ENCODE assay signal across 9 cellular contexts in genomic region chr11:123083623-123084029, GRCh38. TPM values are rescaled to one million over a fixed set of nuclear protein-coding genes. Genes with fewer than 3 reads are reported as not detected.
A peak's percentile ranks its signal among the peaks of the same experiment; 100 is the strongest.
DNase-seq lines count a peak whose midpoint lies in the region; ATAC-seq, FAIRE-seq and TF ChIP-seq lines count a peak whose summit lies in the region.
"Had no signal": no experiment of that assay in that cellular context is flagged by ENCODE, and none has a peak within 500 bp of the region (broad histone marks: within the 10 kb centered on the region; RNA-seq: fewer than 3 reads in every experiment).

No MANE protein-coding gene starts in this region.

- no peaks in the 10 kb centered on the region for H3K9me3 ChIP-seq in HepG2 (ENCODE audit: low read length)

- TF ChIP-seq RAD21 in HepG2 (CRISPR knock-in tag; IDR thresholded peaks at IDR 0.05), result no peak

- no peak for TF ChIP-seq POLR2A in HepG2 (IDR thresholded peaks at IDR 0.05; ENCODE audit: insufficient read depth in 1 of 2, low read depth in 2 of 2, low read length in 2 of 2)

- no peaks in the 10 kb centered on the region for H3K27me3 ChIP-seq in HepG2 (ENCODE audit: control insufficient read depth in 1 of 2, insufficient read depth in 2 of 2, low read length in 2 of 2)

- FAIRE-seq in HepG2 (lab: Jason Lieb, UNC), result peak; percentile 37
- FAIRE-seq: GM18507 had no signal

- no peak for TF ChIP-seq CTCF in LNCaP clone FGC (IDR thresholded peaks at IDR 0.05; ENCODE audit: control insufficient read depth, extremely low read depth, insufficient read depth)
- TF ChIP-seq CTCF in cardiac fibroblast (IDR thresholded peaks at IDR 0.05; ENCODE audit: low read depth, low read length), result no peak
- no peak for TF ChIP-seq CTCF in HepG2 (CRISPR knock-in tag; IDR thresholded peaks at IDR 0.05)
- no peak for TF ChIP-seq CTCF in GM10248 (IDR thresholded peaks at IDR 0.05; ENCODE audit: control extremely low read depth, extremely low read depth, low read depth, missing control alignments)

- no peak overlapping the region for H2AFZ ChIP-seq in HepG2 (ENCODE audit: low read length)

- peaks cover 7% of the 10 kb centered on the region; the same call in 1 of the 2 replicates for H3K4me1 ChIP-seq in HepG2 (ENCODE audit: insufficient read depth, low read length)

- H3K79me2 ChIP-seq in HepG2 (ENCODE audit: insufficient read depth, low read length), result no peaks in the 10 kb centered on the region

- no peak overlapping the region for H3K9ac ChIP-seq in HepG2 (ENCODE audit: insufficient read depth, low read depth, low read length)

- H3K36me3 ChIP-seq in HepG2 (replicated peaks in 1 of 2; ENCODE audit: control insufficient read depth in 1 of 2, insufficient read depth in 2 of 2, low read length in 2 of 2), result no peaks in the 10 kb centered on the region

- BruUV-seq in HepG2 (replicated peaks; lab: Mats Ljungman, UMichigan), result no TSS peak

- DNase-seq in Ammon's horn (ENCODE audit: low spot score) (peak; percentile 46), LNCaP clone FGC (ENCODE audit: low read depth) (peak; percentile 93), T1000 (lab: John Stamatoyannopoulos, UW) (peak; percentile 76), cardiac fibroblast (ENCODE audit: low read depth in 2 of 2) (peak; percentile 99), HepG2 (ENCODE audit: low spot score) (peak; percentile 65), NCI-H128 (lab: John Stamatoyannopoulos, UW; ENCODE audit: unreplicated experiment) (no peak), GM10248 (ENCODE audit: extremely low spot score) (no peak)
- peak; percentile 42 for DNase-seq in stimulated activated CD8-positive, alpha-beta memory T cell treated with anti-CD3 and anti-CD28 coated beads, Interleukin-12 subunit alpha, Interleukin-12 subunit beta, amount 100 ng/mL, for 1 hour (ENCODE audit: low read depth)

- ATAC-seq in HepG2, result peak; percentile 48; the same call in 2 of the 3 replicates

- H3K27ac ChIP-seq in HepG2 (ENCODE audit: extremely low read length, insufficient read depth, low read length), result no peak overlapping the region

- no peaks in the 10 kb centered on the region for H4K20me1 ChIP-seq in HepG2 (ENCODE audit: insufficient read depth, low read length)

- 43% methylated on average over 2 of the region's 4 CpGs for WGBS in HepG2 (ENCODE audit: low lambda C conversion rate)

- in situ Hi-C loops in HepG2 (cut with HindIII; ENCODE audit: extremely low pct_ligation_motif_present, low pct_unique_long_range_greater_than_20kb), result no loop called here

- H3K4me2 ChIP-seq in HepG2 (ENCODE audit: low read depth, low read length), result no peak overlapping the region

- no peak for TF ChIP-seq EP300 in HepG2 (IDR thresholded peaks at IDR 0.05; ENCODE audit: low read depth in 2 of 2, low read length in 2 of 2)
- no peak for TF ChIP-seq EP300 in HepG2 (CRISPR knock-in tag; IDR thresholded peaks at IDR 0.05; ENCODE audit: borderline replicate concordance)

- CTCF ChIA-PET in HepG2 (lab: Yijun Ruan, JAX; ENCODE audit: low intra/inter-chr PET ratio, low total read pairs) (no interaction called here), GM10248 (lab: Yijun Ruan, JAX) (interaction anchor here (1.7 kb wide), 1 partner anchor 20 kb away, joined by 5 read pairs; no protein-coding TSS in a partner anchor)

- no peak overlapping the region for H3K4me3 ChIP-seq in LNCaP clone FGC (ENCODE audit: low read depth, low read length)
- no peak overlapping the region for H3K4me3 ChIP-seq in cardiac fibroblast (replicated peaks in 1 of 2; ENCODE audit: low read depth in 2 of 2, low read length in 2 of 2)
- no peak overlapping the region for H3K4me3 ChIP-seq in HepG2 (replicated peaks in 1 of 3; ENCODE audit: insufficient read depth in 1 of 3, low read depth in 2 of 3, low read length in 3 of 3)

- POLR2A ChIA-PET in HepG2 (lab: Yijun Ruan, JAX) (interaction anchor here (1.2 to 5.3 kb wide), 2 partner anchors 20 to 22 kb away, joined by 3 to 20 read pairs; partner anchors contain the start of gene HSPA8), GM10248 (lab: Yijun Ruan, JAX) (interaction anchor here (0.7 kb wide), 1 partner anchor 21 kb away, joined by 5 read pairs; the partner anchor contains the start of gene HSPA8)

- intact Hi-C loops in HepG2 (cut with micrococcal nuclease; ENCODE audit: unreplicated experiment), result no loop called here

TF ChIP-seq in HepG2, 621 proteins besides CTCF, POLR2A, EP300 and RAD21 (continues in another document):
- peak; percentile 57; the same call in 1 of the 2 replicates for TF ChIP-seq FOSL1 (CRISPR knock-in tag; IDR thresholded peaks at IDR 0.05; ENCODE audit: borderline replicate concordance)
- TF ChIP-seq, protein P1, sequence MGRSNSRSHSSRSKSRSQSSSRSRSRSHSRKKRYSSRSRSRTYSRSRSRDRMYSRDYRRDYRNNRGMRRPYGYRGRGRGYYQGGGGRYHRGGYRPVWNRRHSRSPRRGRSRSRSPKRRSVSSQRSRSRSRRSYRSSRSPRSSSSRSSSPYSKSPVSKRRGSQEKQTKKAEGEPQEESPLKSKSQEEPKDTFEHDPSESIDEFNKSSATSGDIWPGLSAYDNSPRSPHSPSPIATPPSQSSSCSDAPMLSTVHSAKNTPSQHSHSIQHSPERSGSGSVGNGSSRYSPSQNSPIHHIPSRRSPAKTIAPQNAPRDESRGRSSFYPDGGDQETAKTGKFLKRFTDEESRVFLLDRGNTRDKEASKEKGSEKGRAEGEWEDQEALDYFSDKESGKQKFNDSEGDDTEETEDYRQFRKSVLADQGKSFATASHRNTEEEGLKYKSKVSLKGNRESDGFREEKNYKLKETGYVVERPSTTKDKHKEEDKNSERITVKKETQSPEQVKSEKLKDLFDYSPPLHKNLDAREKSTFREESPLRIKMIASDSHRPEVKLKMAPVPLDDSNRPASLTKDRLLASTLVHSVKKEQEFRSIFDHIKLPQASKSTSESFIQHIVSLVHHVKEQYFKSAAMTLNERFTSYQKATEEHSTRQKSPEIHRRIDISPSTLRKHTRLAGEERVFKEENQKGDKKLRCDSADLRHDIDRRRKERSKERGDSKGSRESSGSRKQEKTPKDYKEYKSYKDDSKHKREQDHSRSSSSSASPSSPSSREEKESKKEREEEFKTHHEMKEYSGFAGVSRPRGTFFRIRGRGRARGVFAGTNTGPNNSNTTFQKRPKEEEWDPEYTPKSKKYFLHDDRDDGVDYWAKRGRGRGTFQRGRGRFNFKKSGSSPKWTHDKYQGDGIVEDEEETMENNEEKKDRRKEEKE (IDR thresholded peaks at IDR 0.05), result no peak
- TF ChIP-seq MYC (CRISPR knock-in tag; IDR thresholded peaks at IDR 0.05; ENCODE audit: borderline replicate concordance), result no peak
- TF ChIP-seq, protein P2, sequence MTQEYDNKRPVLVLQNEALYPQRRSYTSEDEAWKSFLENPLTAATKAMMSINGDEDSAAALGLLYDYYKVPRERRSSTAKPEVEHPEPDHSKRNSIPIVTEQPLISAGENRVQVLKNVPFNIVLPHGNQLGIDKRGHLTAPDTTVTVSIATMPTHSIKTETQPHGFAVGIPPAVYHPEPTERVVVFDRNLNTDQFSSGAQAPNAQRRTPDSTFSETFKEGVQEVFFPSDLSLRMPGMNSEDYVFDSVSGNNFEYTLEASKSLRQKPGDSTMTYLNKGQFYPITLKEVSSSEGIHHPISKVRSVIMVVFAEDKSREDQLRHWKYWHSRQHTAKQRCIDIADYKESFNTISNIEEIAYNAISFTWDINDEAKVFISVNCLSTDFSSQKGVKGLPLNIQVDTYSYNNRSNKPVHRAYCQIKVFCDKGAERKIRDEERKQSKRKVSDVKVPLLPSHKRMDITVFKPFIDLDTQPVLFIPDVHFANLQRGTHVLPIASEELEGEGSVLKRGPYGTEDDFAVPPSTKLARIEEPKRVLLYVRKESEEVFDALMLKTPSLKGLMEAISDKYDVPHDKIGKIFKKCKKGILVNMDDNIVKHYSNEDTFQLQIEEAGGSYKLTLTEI (CRISPR knock-in tag; conservative IDR thresholded peaks at IDR 0.05), result no peak
- no peak for TF ChIP-seq KDM3A (CRISPR knock-in tag; IDR thresholded peaks at IDR 0.05; ENCODE audit: low read depth)
- peak; percentile 95 for TF ChIP-seq FOSL2 (CRISPR knock-in tag; IDR thresholded peaks at IDR 0.05)
- TF ChIP-seq ZNF253 (CRISPR knock-in tag; IDR thresholded peaks at IDR 0.05; ENCODE audit: borderline replicate concordance), result no peak
- TF ChIP-seq SRSF9 (IDR thresholded peaks at IDR 0.05; ENCODE audit: borderline replicate concordance, insufficient read depth, low read depth, low read length, poor library complexity, severe bottlenecking), result no peak
- TF ChIP-seq RFX1 (IDR thresholded peaks at IDR 0.05), result peak; percentile 52; the same call in 1 of the 2 replicates
- no peak for TF ChIP-seq PLRG1 (conservative IDR thresholded peaks at IDR 0.05)
- TF ChIP-seq JUND (CRISPR knock-in tag; IDR thresholded peaks at IDR 0.05), result peak; percentile 83
- no peak for TF ChIP-seq ZBTB20 (CRISPR knock-in tag; IDR thresholded peaks at IDR 0.05; ENCODE audit: borderline replicate concordance, low read depth)
- TF ChIP-seq ZNF878 (CRISPR knock-in tag; IDR thresholded peaks at IDR 0.05), result no peak
- TF ChIP-seq ELF3 (CRISPR knock-in tag; IDR thresholded peaks at IDR 0.05), result peak; percentile 70

RNA-seq across cellular contexts. Expression of gene HSPA8, which starts 21.7 kb away (rescaled TPM):
- 2,151 and 3,620 TPM in 2 replicates for total RNA-seq in HepG2 (2016; rRNA removed; fragmentation: Illumina TruSeq; extraction: Trizol)
- total RNA-seq in HepG2 (2016; cell fraction: cytosol; rRNA removed; fragmentation: Illumina TruSeq; extraction: Trizol; ENCODE audit: low read depth), result 366 and 430 TPM in 2 replicates
- 2,108 and 3,479 TPM in 2 replicates for total RNA-seq in HepG2 (2016; cell fraction: insoluble cytoplasmic fraction; rRNA removed; fragmentation: Illumina TruSeq; extraction: Trizol)
- 740 and 955 TPM in 2 replicates for total RNA-seq in HepG2 (2016; cell fraction: membrane; rRNA removed; fragmentation: Illumina TruSeq; extraction: Trizol)
- 1,052 and 1,130 TPM in 2 replicates for total RNA-seq in HepG2 (2016; cell fraction: nucleus; rRNA removed; fragmentation: Illumina TruSeq; extraction: Trizol)
- polyA plus RNA-seq in HepG2 (2011; rRNA removed), result 861 and 936 TPM in 2 replicates
- polyA plus RNA-seq in HepG2 (2011; cell fraction: cytosol; rRNA removed), result 673 and 943 TPM in 2 replicates
- polyA plus RNA-seq in HepG2 (2011; cell fraction: nucleus; rRNA removed), result 372 and 521 TPM in 2 replicates
- 489 and 1,055 TPM in 2 replicates for polyA plus RNA-seq in HepG2 (2012)
- polyA plus RNA-seq in HepG2 (2016; cell fraction: cytosol; fragmentation: Illumina TruSeq; extraction: Trizol; ENCODE audit: low read depth), result 213 and 256 TPM in 2 replicates
- 2,308 and 2,340 TPM in 2 replicates for polyA plus RNA-seq in HepG2 (2016; cell fraction: insoluble cytoplasmic fraction; fragmentation: Illumina TruSeq; extraction: Trizol; ENCODE audit: low read depth)
- 393 and 523 TPM in 2 replicates for polyA plus RNA-seq in HepG2 (2016; cell fraction: membrane; fragmentation: Illumina TruSeq; extraction: Trizol; ENCODE audit: low read depth)
- 951 and 981 TPM in 2 replicates for polyA plus RNA-seq in HepG2 (2016; cell fraction: nucleus; fragmentation: Illumina TruSeq; extraction: Trizol; ENCODE audit: insufficient read depth, low read depth)
- polyA minus RNA-seq in HepG2 (2011; rRNA and poly(A)+ RNA removed; ENCODE audit: low replicate concordance), result 1,530 and 5,645 TPM in 2 replicates
- 512 and 637 TPM in 2 replicates for polyA minus RNA-seq in HepG2 (2011; cell fraction: cytosol; rRNA and poly(A)+ RNA removed)
- polyA minus RNA-seq in HepG2 (2011; cell fraction: nucleus; rRNA and poly(A)+ RNA removed), result 410 and 759 TPM in 2 replicates

Comparison
In these comparisons a context has a peak if more than half of its experiments do, and no peak if none do; other contexts are left out.
1. DNase-seq: peak in Ammon's horn (single experiment), LNCaP clone FGC (single experiment), T1000 (single experiment), cardiac fibroblast (2 of 2), HepG2 (single experiment) and stimulated activated CD8-positive, alpha-beta memory T cell treated with anti-CD3 and anti-CD28 coated beads, Interleukin-12 subunit alpha, Interleukin-12 subunit beta, amount 100 ng/mL, for 1 hour (single experiment); none in NCI-H128 (single experiment) and GM10248 (single experiment).